Comparison of ENCODE assay signal across 16 cellular contexts in genomic region chr13:48317511-48317981, GRCh38. TPM values are rescaled to one million over a fixed set of nuclear protein-coding genes. Genes with fewer than 3 reads are reported as not detected.
DNase-seq lines count a peak whose midpoint lies in the region; ATAC-seq, FAIRE-seq and TF ChIP-seq lines count a peak whose summit lies in the region.
"Had no signal": no experiment of that assay in that cellular context is flagged by ENCODE, and none has a peak within 500 bp of the region (broad histone marks: within the 10 kb centered on the region; RNA-seq: fewer than 3 reads in every experiment).

No MANE protein-coding gene starts in this region.

- H4K20me1 ChIP-seq in mammary epithelial cell (ENCODE audit: insufficient read depth, low read length) (no peaks in the 10 kb centered on the region), H1 (replicated peaks in 1 of 2; ENCODE audit: control insufficient read depth in 1 of 2, insufficient read depth in 2 of 2, low read length in 2 of 2) (no peaks in the 10 kb centered on the region)

- peak overlapping the region; percentile 88 for H3K4me3 Mint-ChIP-seq in natural killer cell
- H3K4me3 Mint-ChIP-seq in CD8-positive, alpha-beta T cell, result no peak overlapping the region

- no peak overlapping the region for H3K23ac ChIP-seq in H1 (ENCODE audit: insufficient read length)

- H2BK5ac ChIP-seq in H1 (ENCODE audit: low read depth, low read length), result no peak overlapping the region

- H3K9ac ChIP-seq in mammary epithelial cell (ENCODE audit: insufficient read depth, low read length) (no peak overlapping the region), H1 (replicated peaks in 1 of 4; ENCODE audit: extremely low read depth in 1 of 4, low read depth in 3 of 4, low read length in 3 of 4) (no peak overlapping the region)

- intact Hi-C loops in breast epithelium (cut with DNase I; ENCODE audit: low total_unique reads), result no loop called here
- intact Hi-C loops in mammary epithelial cell (cut with micrococcal nuclease), result no loop called here
- intact Hi-C loops in natural killer cell (cut with micrococcal nuclease), result no loop called here
- intact Hi-C loops in CD8-positive, alpha-beta T cell (cut with DNase I, micrococcal nuclease), result no loop called here

- H3K4ac ChIP-seq in H1 (replicated peaks; ENCODE audit: insufficient read length, low read depth, low read length), result no peak overlapping the region

- H3K36me3 Mint-ChIP-seq in natural killer cell, result peaks cover 9% of the 10 kb centered on the region
- peaks cover 46% of the 10 kb centered on the region for H3K36me3 Mint-ChIP-seq in CD8-positive, alpha-beta T cell

- H2BK120ac ChIP-seq in H1 (replicated peaks; ENCODE audit: low read depth, low read length), result no peak overlapping the region

- no peaks in the 10 kb centered on the region; the same call in 1 of the 2 replicates for H3K23me2 ChIP-seq in H1 (ENCODE audit: low read depth, low read length)

- peaks cover 0 to 2% of the 10 kb centered on the region in 2 donors for H3K9me3 Mint-ChIP-seq in natural killer cell
- H3K9me3 Mint-ChIP-seq in CD8-positive, alpha-beta T cell, result peaks cover 6% of the 10 kb centered on the region
- H3K9me3 Mint-ChIP-seq: central memory CD8-positive, alpha-beta T cell had no signal

- peak overlapping the region; percentile 51; the same call in 1 of the 2 replicates for H4K8ac ChIP-seq in H1 (ENCODE audit: extremely low read depth, insufficient read depth, low read length)

- no peak for FAIRE-seq in H1 (lab: Jason Lieb, UNC)
- FAIRE-seq: G401.6, GM12892 had no signal

- no peaks in the 10 kb centered on the region for H3K79me1 ChIP-seq in H1 (ENCODE audit: low read depth, low read length)

- no peaks in the 10 kb centered on the region for H3K27me3 Mint-ChIP-seq in natural killer cell (ENCODE audit: low read depth in 2 of 2)
- no peaks in the 10 kb centered on the region for H3K27me3 Mint-ChIP-seq in CD8-positive, alpha-beta T cell (ENCODE audit: low read depth)
- H3K27me3 Mint-ChIP-seq: activated B cell treated with CpG ODN at 0.5 μM for 24 hours; central memory CD8-positive, alpha-beta T cell had no signal

- TF ChIP-seq CTCF in breast epithelium (IDR thresholded peaks at IDR 0.05), result no peak
- TF ChIP-seq CTCF in mammary epithelial cell (conservative IDR thresholded peaks at IDR 0.05 in 1 of 2, IDR thresholded peaks at IDR 0.05 in 1 of 2; ENCODE audit: extremely low read depth in 1 of 2, insufficient read depth in 1 of 2, low read depth in 1 of 2, low read length in 2 of 2), result no peak
- no peak for TF ChIP-seq CTCF in H1 (IDR thresholded peaks at IDR 0.05; ENCODE audit: control extremely low read depth in 1 of 3, insufficient read depth in 1 of 3, low read depth in 1 of 3, low read length in 3 of 3)
- no peak for TF ChIP-seq CTCF in natural killer cell (IDR thresholded peaks at IDR 0.05)
- no peak for TF ChIP-seq CTCF in CD8-positive, alpha-beta T cell (IDR thresholded peaks at IDR 0.05)

- BruUV-seq in mammary epithelial cell (replicated peaks; lab: Mats Ljungman, UMichigan), result no TSS peak

- in situ Hi-C loops in mammary epithelial cell (cut with MboI; ENCODE audit: low sequenced_read_pairs in 2 of 2), result loop anchor here (25.0 kb wide), 1 partner anchor 445 kb away; no protein-coding TSS in a partner anchor

- POLR2A ChIA-PET in H1 (lab: Charles Lee; ENCODE audit: partially characterized antibody), result interaction anchor here (1.1 to 1.4 kb wide), 2 partner anchors 11 to 24 kb away, joined by 3 read pairs; no protein-coding TSS in a partner anchor
- POLR2A ChIA-PET in CD8-positive, alpha-beta T cell (lab: Charles Lee), result interaction anchor here (1.7 kb wide), 1 partner anchor 14 kb away, joined by 5 read pairs; the partner anchor contains the start of gene RB1

- H3K4me3 ChIP-seq in breast epithelium, result peak overlapping the region in 2 of 3 donors; percentile 6 to 31
- H3K4me3 ChIP-seq in mammary epithelial cell (replicated peaks in 1 of 3; ENCODE audit: insufficient read depth in 1 of 3, low read depth in 2 of 3, low read length in 3 of 3), result no peak overlapping the region
- no peak overlapping the region for H3K4me3 ChIP-seq in H1 (ENCODE audit: extremely low read depth in 1 of 4, insufficient read depth in 2 of 4, low read depth in 3 of 4, low read length in 4 of 4)
- H3K4me3 ChIP-seq in CD8-positive, alpha-beta T cell (ENCODE audit: low read depth, low read length), result no peak overlapping the region

- H2BK15ac ChIP-seq in H1 (ENCODE audit: low read length), result no peak overlapping the region

- dilution Hi-C loops in mammary epithelial cell (cut with HindIII; ENCODE audit: low sequenced_read_pairs), result no loop called here

- H3K27me3 ChIP-seq in breast epithelium (no peaks in the 10 kb centered on the region), mammary epithelial cell (ENCODE audit: insufficient read depth, low read length) (no peaks in the 10 kb centered on the region), H1 (replicated peaks in 1 of 4; ENCODE audit: control insufficient read depth in 3 of 4, extremely low read depth in 1 of 4, insufficient read depth in 3 of 4, low read length in 3 of 4) (no peaks in the 10 kb centered on the region)
- H3K27me3 ChIP-seq in CD8-positive, alpha-beta T cell (ENCODE audit: insufficient read depth, low read length), result no peaks in the 10 kb centered on the region

- no peak overlapping the region for H4K5ac ChIP-seq in H1 (ENCODE audit: insufficient read length, low read depth, low read length)

- TF ChIP-seq EP300 in H1 (IDR thresholded peaks at IDR 0.05; ENCODE audit: borderline replicate concordance in 1 of 2, low read depth in 2 of 2, low read length in 2 of 2), result no peak

- 90% methylated on average over 21 of the region's 23 CpGs for WGBS in mammary epithelial cell (ENCODE audit: low coverage, missing lambda C conversion rate)
- 93% methylated on average over 19 of the region's 23 CpGs; no CpG with 5 or more reads in 1 of the 2 experiments for WGBS in H1 (ENCODE audit: extremely low coverage in 1 of 2, insufficient coverage in 1 of 2, insufficient read length in 1 of 2, insufficient replicate concordance in 2 of 2, low coverage in 1 of 2, low lambda C conversion rate in 2 of 2, missing lambda C conversion rate in 1 of 2), 2 experiments

- H3K56ac ChIP-seq in H1 (replicated peaks; ENCODE audit: insufficient read length, low read depth, low read length), result no peak overlapping the region

- H3K9me3 ChIP-seq in breast epithelium, result peaks cover 3 to 4% of the 10 kb centered on the region in 2 donors
- H3K9me3 ChIP-seq in mammary epithelial cell (replicated peaks; ENCODE audit: insufficient read depth, low read length), result peaks cover 20% of the 10 kb centered on the region
- H3K9me3 ChIP-seq in H1 (ENCODE audit: insufficient read depth in 2 of 2, low read depth in 1 of 2, low read length in 1 of 2), result peaks cover 3 to 6% of the 10 kb centered on the region in 2 experiments; a peak in 1 of 4 replicates
- H3K9me3 ChIP-seq in CD8-positive, alpha-beta T cell (ENCODE audit: low read length), result no peaks in the 10 kb centered on the region

- H2BK12ac ChIP-seq in H1 (ENCODE audit: low read depth, low read length), result no peak overlapping the region

- H3K4me1 Mint-ChIP-seq in natural killer cell, result peaks cover 51 to 65% of the 10 kb centered on the region in 2 donors
- H3K4me1 Mint-ChIP-seq in CD8-positive, alpha-beta T cell (ENCODE audit: low read depth), result peaks cover 26% of the 10 kb centered on the region

- H3K79me2 ChIP-seq in mammary epithelial cell (ENCODE audit: insufficient read depth, low read length) (peaks cover 90% of the 10 kb centered on the region), H1 (ENCODE audit: control insufficient read depth in 1 of 2, insufficient read depth in 2 of 2, low read length in 2 of 2) (no peaks in the 10 kb centered on the region)

- peak overlapping the region; percentile 74 to 79 for H3K27ac Mint-ChIP-seq in natural killer cell
- H3K27ac Mint-ChIP-seq in CD8-positive, alpha-beta T cell, result no peak overlapping the region

- no peak overlapping the region for H2AK5ac ChIP-seq in H1 (ENCODE audit: low read depth, low read length)

- H3K4me2 ChIP-seq in mammary epithelial cell (ENCODE audit: insufficient read depth, low read depth, low read length), result no peak overlapping the region
- no peak overlapping the region for H3K4me2 ChIP-seq in H1 (ENCODE audit: insufficient read depth in 1 of 2, low read depth in 2 of 2, low read length in 2 of 2)

- no peaks in the 10 kb centered on the region for H3K4me1 ChIP-seq in breast epithelium
- H3K4me1 ChIP-seq in mammary epithelial cell (ENCODE audit: insufficient read depth, low read length), result no peaks in the 10 kb centered on the region
- H3K4me1 ChIP-seq in H1 (replicated peaks in 1 of 4; ENCODE audit: control insufficient read depth in 3 of 4, insufficient read depth in 4 of 4, low read length in 3 of 4), result no peaks in the 10 kb centered on the region; a peak in 1 of 7 replicates
- peaks cover 6% of the 10 kb centered on the region for H3K4me1 ChIP-seq in CD8-positive, alpha-beta T cell (ENCODE audit: insufficient read depth, low read length)

- no peak overlapping the region for H3K14ac ChIP-seq in H1 (ENCODE audit: insufficient read length)

- TF ChIP-seq POLR2A in breast epithelium (IDR thresholded peaks at IDR 0.05) (no peak), H1 (IDR thresholded peaks at IDR 0.05; ENCODE audit: control extremely low read depth in 1 of 2, low read depth in 2 of 2, low read length in 2 of 2) (no peak)

- no peak overlapping the region for H3K27ac ChIP-seq in breast epithelium
- H3K27ac ChIP-seq in mammary epithelial cell (ENCODE audit: insufficient read depth, low read depth, low read length), result no peak overlapping the region
- no peak overlapping the region for H3K27ac ChIP-seq in H1 (ENCODE audit: low read depth, low read length)
- no peak overlapping the region for H3K27ac ChIP-seq in CD8-positive, alpha-beta T cell (ENCODE audit: low read depth, low read length)

- TF ChIP-seq RAD21 in H1 (IDR thresholded peaks at IDR 0.05 in 1 of 2, conservative IDR thresholded peaks at IDR 0.05 in 1 of 2; ENCODE audit: low read depth in 2 of 2, low read length in 2 of 2), result no peak

- H2AFZ ChIP-seq in mammary epithelial cell (ENCODE audit: low read depth, low read length), result no peak overlapping the region
- no peak overlapping the region for H2AFZ ChIP-seq in H1 (ENCODE audit: low read length)

- H3K36me3 ChIP-seq in breast epithelium (no peaks in the 10 kb centered on the region), mammary epithelial cell (ENCODE audit: insufficient read depth, low read length) (peaks cover 2% of the 10 kb centered on the region), H1 (ENCODE audit: control insufficient read depth in 2 of 4, insufficient read depth in 4 of 4, low read length in 3 of 4) (peaks cover 0 to 5% (median 0%) of the 10 kb centered on the region in 4 experiments; a peak in 1 of 8 replicates)
- no peaks in the 10 kb centered on the region for H3K36me3 ChIP-seq in CD8-positive, alpha-beta T cell (ENCODE audit: insufficient read depth, low read length)

- no peak for DNase-seq in breast epithelium (ENCODE audit: low spot score in 2 of 2)
- no peak for DNase-seq in mammary epithelial cell
- no peak for DNase-seq in H1 (ENCODE audit: low read depth in 1 of 2, low spot score in 2 of 2)
- no peak for DNase-seq in natural killer cell
- DNase-seq in ecto neural progenitor cell (ENCODE audit: low spot score), result no peak
- no peak for DNase-seq in CD8-positive, alpha-beta T cell
- DNase-seq in NCI-H146 treated with DMSO at 0.1 percent for 48 hours (lab: John Stamatoyannopoulos, UW; ENCODE audit: unreplicated experiment), result no peak
- DNase-seq in D341Med (ENCODE audit: low spot score), result no peak
- DNase-seq: activated B cell treated with CpG ODN at 0.5 μM for 24 hours; mesendoderm; NCI-H1092; NCI-H82; stimulated activated CD4-positive, alpha-beta T cell treated with anti-CD3 and anti-CD28 coated beads, Interleukin-2, amount 100 ng/mL, for 48 hours had no signal

- H2BK20ac ChIP-seq in H1 (ENCODE audit: low read length), result no peak overlapping the region

- H3K18ac ChIP-seq in H1 (ENCODE audit: extremely low read depth, low read length), result no peak overlapping the region

- CTCF ChIA-PET in mammary epithelial cell (lab: Charles Lee; ENCODE audit: low non-redundant PET) (interaction anchor here (0.6 kb wide), 1 partner anchor 8 kb away, joined by 6 read pairs; no protein-coding TSS in a partner anchor), H1 (lab: Charles Lee; ENCODE audit: partially characterized antibody) (interaction anchor here (0.8 to 2.4 kb wide), 2 partner anchors 17 to 452 kb away, joined by 3 to 5 read pairs; no protein-coding TSS in a partner anchor)
- CTCF ChIA-PET in CD8-positive, alpha-beta T cell (lab: Charles Lee), result interaction anchor here (0.9 to 1.5 kb wide), 2 partner anchors 16 to 17 kb away, joined by 3 to 5 read pairs; no protein-coding TSS in a partner anchor

- no peak for ATAC-seq in natural killer cell
- no peak for ATAC-seq in CD8-positive, alpha-beta T cell

- H4K91ac ChIP-seq in H1 (replicated peaks; ENCODE audit: insufficient read length, low read length), result no peak overlapping the region

RNA-seq across cellular contexts. Expression of gene RB1, which starts 14.0 kb away (rescaled TPM):
- total RNA-seq in breast epithelium (10 to 100 TPM; 24.0 to 45.2 (median 43.6) TPM), mammary epithelial cell (10 to 100 TPM; 34.7 to 48.6 TPM), natural killer cell (10 to 100 TPM; 25.5 to 28.3 (median 26.9) TPM)
- polyA plus RNA-seq in mammary epithelial cell (25.0 TPM), H1 (2011; rRNA removed) (2.9 and 4.1 TPM in 2 replicates)
- 34.4 TPM for polyA minus RNA-seq in mammary epithelial cell
- 16.1 and 17.5 TPM in 2 replicates for total RNA-seq in H1 (2021; fragmentation: NEBNext Ultra II Directional; extraction: Animal tissue kit (Norgen Biotek cat#: 25700))
- 5.9 TPM for polyA plus RNA-seq in H1 (2011; cell fraction: cytosol; rRNA removed)
- 1.6 TPM for polyA plus RNA-seq in H1 (2011; cell fraction: nucleus; rRNA removed)
- 5.0 to 12.2 TPM (median 6.8 TPM) in 4 replicates for polyA plus RNA-seq in H1 (2012, experiment 1 of 2)
- 0.63 TPM for polyA plus RNA-seq in H1 (2012, experiment 2 of 2)
- polyA plus RNA-seq in H1 (2013, experiment 1 of 2), result 9.1 TPM
- 9.3 TPM for polyA plus RNA-seq in H1 (2013, experiment 2 of 2)
- polyA minus RNA-seq in H1 (2011; rRNA and poly(A)+ RNA removed), result 4.4 and 8.2 TPM in 2 replicates
- polyA minus RNA-seq in H1 (2011; cell fraction: cytosol; rRNA and poly(A)+ RNA removed), result 10.4 TPM
- polyA minus RNA-seq in H1 (2011; cell fraction: nucleus; rRNA and poly(A)+ RNA removed), result 11.2 TPM
- 10 to 100 TPM; 11.5 to 12.5 TPM for total RNA-seq in CD8-positive, alpha-beta T cell

Comparison
In these comparisons a context has a peak if more than half of its experiments do, and no peak if none do; other contexts are left out.
1. H3K4me3 ChIP-seq: peak in breast epithelium (2 of 3); none in mammary epithelial cell (0 of 3), H1 (0 of 4) and CD8-positive, alpha-beta T cell (single experiment).